9 cellular contexts compared by ENCODE assay signal in genomic region chr1:99786751-99787501, GRCh38. TPM values are rescaled to one million over a fixed set of nuclear protein-coding genes. Genes with fewer than 3 reads are reported as not detected.
A peak's percentile ranks its signal among the peaks of the same experiment; 100 is the strongest.
DNase-seq lines count a peak whose midpoint lies in the region; ATAC-seq and TF ChIP-seq lines count a peak whose summit lies in the region.
"Had no signal": no experiment of that assay in that cellular context is flagged by ENCODE, and none has a peak within 500 bp of the region (broad histone marks: within the 10 kb centered on the region; RNA-seq: fewer than 3 reads in every experiment).

No MANE protein-coding gene starts in this region.

- ATAC-seq in GM18508 (IDR thresholded peaks at IDR 0.05; ENCODE audit: insufficient read depth, unreplicated experiment) (peak; percentile 73), GM21367 (IDR thresholded peaks at IDR 0.05; ENCODE audit: unreplicated experiment) (peak; percentile 57), HG03066 (IDR thresholded peaks at IDR 0.05; ENCODE audit: low read depth, unreplicated experiment) (peak; percentile 55)
- ATAC-seq in effector memory CD8-positive, alpha-beta T cell (replicated peaks), result no peak

- 0 out of 2 replicates have a peak overlapping the region, but pooled peaks have one; percentile 1 for H3K4me3 ChIP-seq in WI38 (ENCODE audit: low read depth, low read length)

- no peaks in the 10 kb centered on the region for H3K9me3 Mint-ChIP-seq in effector memory CD8-positive, alpha-beta T cell

- intact Hi-C loops in cardiac septum (cut with DNase I), result no loop called here

- no peak for TF ChIP-seq CTCF in WI38 (IDR thresholded peaks at IDR 0.05; ENCODE audit: low read depth, low read length)

- DNase-seq in cardiac septum (ENCODE audit: low spot score), result no peak
- DNase-seq in LoVo (ENCODE audit: low spot score), result no peak
- DNase-seq in effector memory CD8-positive, alpha-beta T cell, result no peak
- no peak for DNase-seq in SHP77 treated with DMSO at 0.1 percent for 48 hours (lab: John Stamatoyannopoulos, UW)
- DNase-seq: activated CD4-positive, alpha-beta T cell treated with anti-CD3 and anti-CD28 coated beads for 1 hour had no signal

- H3K27ac Mint-ChIP-seq in effector memory CD8-positive, alpha-beta T cell, result peak overlapping the region in 1 of 2 donors; percentile 33

- H3K4me3 Mint-ChIP-seq in effector memory CD8-positive, alpha-beta T cell, result no peak overlapping the region

- H3K4me1 Mint-ChIP-seq in effector memory CD8-positive, alpha-beta T cell (ENCODE audit: low read depth in 2 of 2), result peaks cover 7% of the 10 kb centered on the region in 2 donors

- no peaks in the 10 kb centered on the region for H3K36me3 Mint-ChIP-seq in effector memory CD8-positive, alpha-beta T cell (ENCODE audit: insufficient read depth)

- peaks cover 0 to 9% of the 10 kb centered on the region in 2 donors for H3K27me3 Mint-ChIP-seq in effector memory CD8-positive, alpha-beta T cell

RNA-seq across cellular contexts. Expression of gene FRRS1, which starts 20.5 kb away (rescaled TPM):
- total RNA-seq in cardiac septum, result 4.0 TPM
